Comparison of ENCODE assay signal across 2 cellular contexts in genomic region chrX:66677430-66677829, GRCh38.
TF ChIP-seq lines count a peak whose summit lies in the region.

No MANE protein-coding gene starts in this region.

TF ChIP-seq in SK-N-SH, 30 proteins besides CTCF, POLR2A, EP300 and RAD21:
- TF ChIP-seq RXRA (IDR thresholded peaks at IDR 0.05; ENCODE audit: borderline replicate concordance, low read depth) (no peak), TEAD4 (IDR thresholded peaks at IDR 0.05; ENCODE audit: borderline replicate concordance, insufficient read depth) (no peak), USF2 (IDR thresholded peaks at IDR 0.05; ENCODE audit: borderline replicate concordance, low read depth, low read length) (no peak), MEF2A (IDR thresholded peaks at IDR 0.05; ENCODE audit: borderline replicate concordance, low read depth) (no peak), ZBTB33 (IDR thresholded peaks at IDR 0.05; ENCODE audit: borderline replicate concordance, low read depth) (no peak), JUND (IDR thresholded peaks at IDR 0.05) (no peak)

TF ChIP-seq in HepG2, 621 proteins besides CTCF, POLR2A, EP300 and RAD21:
- TF ChIP-seq ZNF749 (CRISPR knock-in tag; IDR thresholded peaks at IDR 0.05; ENCODE audit: borderline replicate concordance) (no peak), SETDB1 (CRISPR knock-in tag; IDR thresholded peaks at IDR 0.05; ENCODE audit: borderline replicate concordance) (no peak), ZNF674 (CRISPR knock-in tag; IDR thresholded peaks at IDR 0.05; ENCODE audit: low read depth) (no peak), MXD1 (CRISPR knock-in tag; IDR thresholded peaks at IDR 0.05) (no peak), ZNF737 (CRISPR knock-in tag; IDR thresholded peaks at IDR 0.05; ENCODE audit: borderline replicate concordance) (no peak), HNF4G (IDR thresholded peaks at IDR 0.05; ENCODE audit: borderline replicate concordance, low read depth, low read length) (no peak), HNF4G (CRISPR knock-in tag; IDR thresholded peaks at IDR 0.05; ENCODE audit: borderline replicate concordance, low read depth) (no peak), ZFP36L2 (CRISPR knock-in tag; IDR thresholded peaks at IDR 0.05) (no peak), MXD3 (CRISPR knock-in tag; IDR thresholded peaks at IDR 0.05) (no peak), ZNF572 (CRISPR knock-in tag; IDR thresholded peaks at IDR 0.05) (no peak), NFKBIZ (CRISPR knock-in tag; IDR thresholded peaks at IDR 0.05) (no peak), YEATS2 (CRISPR knock-in tag; IDR thresholded peaks at IDR 0.05; ENCODE audit: borderline replicate concordance) (no peak), TBP (CRISPR knock-in tag; IDR thresholded peaks at IDR 0.05) (no peak), NFIC (IDR thresholded peaks at IDR 0.05; ENCODE audit: low read length) (no peak), PAF1 (CRISPR knock-in tag; IDR thresholded peaks at IDR 0.05) (no peak), BORCS8-MEF2B (CRISPR knock-in tag; IDR thresholded peaks at IDR 0.05) (no peak), CCAR2 (optimal IDR thresholded peaks at IDR 0.05; ENCODE audit: low read depth, low read length) (no peak), ZBTB7A (CRISPR knock-in tag; IDR thresholded peaks at IDR 0.05) (no peak)
